In the genomic region with DNA sequence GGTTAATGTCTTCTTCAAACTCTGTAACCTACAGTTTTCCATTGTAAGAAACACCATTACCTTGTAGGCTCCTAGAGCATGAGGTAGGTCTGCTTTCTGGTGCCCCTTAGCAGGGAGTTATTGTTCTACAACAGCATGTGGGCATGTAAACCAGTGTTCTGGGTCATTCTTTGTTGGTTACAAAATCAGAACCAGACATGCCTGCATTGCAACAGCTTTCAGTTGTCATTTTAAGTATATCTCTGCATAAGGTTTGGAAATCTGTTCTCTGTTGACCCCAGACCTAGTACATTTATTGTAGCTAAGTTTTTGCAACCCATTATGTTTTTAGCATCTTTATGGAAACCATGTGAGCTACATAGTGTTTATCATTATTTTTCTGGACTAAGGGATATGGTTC, we compare ENCODE assay signal across 2 cellular contexts.
TF ChIP-seq lines count a peak whose summit lies in the region.

No MANE protein-coding gene starts in this region.

TF ChIP-seq in SK-N-SH, 30 proteins besides CTCF, POLR2A, EP300 and RAD21 (continued from another document):
- TF ChIP-seq, protein P1, sequence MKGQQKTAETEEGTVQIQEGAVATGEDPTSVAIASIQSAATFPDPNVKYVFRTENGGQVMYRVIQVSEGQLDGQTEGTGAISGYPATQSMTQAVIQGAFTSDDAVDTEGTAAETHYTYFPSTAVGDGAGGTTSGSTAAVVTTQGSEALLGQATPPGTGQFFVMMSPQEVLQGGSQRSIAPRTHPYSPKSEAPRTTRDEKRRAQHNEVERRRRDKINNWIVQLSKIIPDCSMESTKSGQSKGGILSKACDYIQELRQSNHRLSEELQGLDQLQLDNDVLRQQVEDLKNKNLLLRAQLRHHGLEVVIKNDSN (IDR thresholded peaks at IDR 0.05; ENCODE audit: borderline replicate concordance, low read depth): no peak
- TF ChIP-seq NFIC (IDR thresholded peaks at IDR 0.05; ENCODE audit: borderline replicate concordance) (no peak), TAF1 (IDR thresholded peaks at IDR 0.05; ENCODE audit: borderline replicate concordance, low read depth, low read length) (no peak), ELF1 (IDR thresholded peaks at IDR 0.05) (no peak), SIN3A (IDR thresholded peaks at IDR 0.05; ENCODE audit: borderline replicate concordance, low read depth, low read length) (no peak), TEAD4 (IDR thresholded peaks at IDR 0.05; ENCODE audit: borderline replicate concordance, insufficient read depth) (no peak), RFX5 (IDR thresholded peaks at IDR 0.05; ENCODE audit: low read length) (no peak), CHD2 (IDR thresholded peaks at IDR 0.05; ENCODE audit: low read length, partially characterized antibody) (no peak), MEF2A (IDR thresholded peaks at IDR 0.05; ENCODE audit: borderline replicate concordance, low read depth) (no peak), FOXJ3 (CRISPR knock-in tag; IDR thresholded peaks at IDR 0.05) (no peak), MXI1 (IDR thresholded peaks at IDR 0.05; ENCODE audit: low read depth, low read length) (no peak), RCOR1 (IDR thresholded peaks at IDR 0.05; ENCODE audit: low read length) (no peak), NRF1 (IDR thresholded peaks at IDR 0.05; ENCODE audit: low read depth, low read length) (no peak)
- TF ChIP-seq, protein P2, sequence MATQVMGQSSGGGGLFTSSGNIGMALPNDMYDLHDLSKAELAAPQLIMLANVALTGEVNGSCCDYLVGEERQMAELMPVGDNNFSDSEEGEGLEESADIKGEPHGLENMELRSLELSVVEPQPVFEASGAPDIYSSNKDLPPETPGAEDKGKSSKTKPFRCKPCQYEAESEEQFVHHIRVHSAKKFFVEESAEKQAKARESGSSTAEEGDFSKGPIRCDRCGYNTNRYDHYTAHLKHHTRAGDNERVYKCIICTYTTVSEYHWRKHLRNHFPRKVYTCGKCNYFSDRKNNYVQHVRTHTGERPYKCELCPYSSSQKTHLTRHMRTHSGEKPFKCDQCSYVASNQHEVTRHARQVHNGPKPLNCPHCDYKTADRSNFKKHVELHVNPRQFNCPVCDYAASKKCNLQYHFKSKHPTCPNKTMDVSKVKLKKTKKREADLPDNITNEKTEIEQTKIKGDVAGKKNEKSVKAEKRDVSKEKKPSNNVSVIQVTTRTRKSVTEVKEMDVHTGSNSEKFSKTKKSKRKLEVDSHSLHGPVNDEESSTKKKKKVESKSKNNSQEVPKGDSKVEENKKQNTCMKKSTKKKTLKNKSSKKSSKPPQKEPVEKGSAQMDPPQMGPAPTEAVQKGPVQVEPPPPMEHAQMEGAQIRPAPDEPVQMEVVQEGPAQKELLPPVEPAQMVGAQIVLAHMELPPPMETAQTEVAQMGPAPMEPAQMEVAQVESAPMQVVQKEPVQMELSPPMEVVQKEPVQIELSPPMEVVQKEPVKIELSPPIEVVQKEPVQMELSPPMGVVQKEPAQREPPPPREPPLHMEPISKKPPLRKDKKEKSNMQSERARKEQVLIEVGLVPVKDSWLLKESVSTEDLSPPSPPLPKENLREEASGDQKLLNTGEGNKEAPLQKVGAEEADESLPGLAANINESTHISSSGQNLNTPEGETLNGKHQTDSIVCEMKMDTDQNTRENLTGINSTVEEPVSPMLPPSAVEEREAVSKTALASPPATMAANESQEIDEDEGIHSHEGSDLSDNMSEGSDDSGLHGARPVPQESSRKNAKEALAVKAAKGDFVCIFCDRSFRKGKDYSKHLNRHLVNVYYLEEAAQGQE (IDR thresholded peaks at IDR 0.05; ENCODE audit: low read depth, low read length): no peak
- TF ChIP-seq, protein P3, sequence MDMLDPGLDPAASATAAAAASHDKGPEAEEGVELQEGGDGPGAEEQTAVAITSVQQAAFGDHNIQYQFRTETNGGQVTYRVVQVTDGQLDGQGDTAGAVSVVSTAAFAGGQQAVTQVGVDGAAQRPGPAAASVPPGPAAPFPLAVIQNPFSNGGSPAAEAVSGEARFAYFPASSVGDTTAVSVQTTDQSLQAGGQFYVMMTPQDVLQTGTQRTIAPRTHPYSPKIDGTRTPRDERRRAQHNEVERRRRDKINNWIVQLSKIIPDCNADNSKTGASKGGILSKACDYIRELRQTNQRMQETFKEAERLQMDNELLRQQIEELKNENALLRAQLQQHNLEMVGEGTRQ (IDR thresholded peaks at IDR 0.05; ENCODE audit: borderline replicate concordance, low read depth, low read length): no peak

TF ChIP-seq in SK-N-SH treated with all-trans-retinoic acid at 6 μM for 48 hours, 23 proteins besides CTCF, POLR2A, EP300 and RAD21 (continued from another document):
- no peak for TF ChIP-seq ZNF70 (CRISPR knock-in tag; IDR thresholded peaks at IDR 0.05)
- TF ChIP-seq SNAI2 (CRISPR knock-in tag; IDR thresholded peaks at IDR 0.05): no peak
- TF ChIP-seq ARNTL (CRISPR knock-in tag; IDR thresholded peaks at IDR 0.05; ENCODE audit: borderline replicate concordance, low read depth): no peak
- TF ChIP-seq, protein P4, sequence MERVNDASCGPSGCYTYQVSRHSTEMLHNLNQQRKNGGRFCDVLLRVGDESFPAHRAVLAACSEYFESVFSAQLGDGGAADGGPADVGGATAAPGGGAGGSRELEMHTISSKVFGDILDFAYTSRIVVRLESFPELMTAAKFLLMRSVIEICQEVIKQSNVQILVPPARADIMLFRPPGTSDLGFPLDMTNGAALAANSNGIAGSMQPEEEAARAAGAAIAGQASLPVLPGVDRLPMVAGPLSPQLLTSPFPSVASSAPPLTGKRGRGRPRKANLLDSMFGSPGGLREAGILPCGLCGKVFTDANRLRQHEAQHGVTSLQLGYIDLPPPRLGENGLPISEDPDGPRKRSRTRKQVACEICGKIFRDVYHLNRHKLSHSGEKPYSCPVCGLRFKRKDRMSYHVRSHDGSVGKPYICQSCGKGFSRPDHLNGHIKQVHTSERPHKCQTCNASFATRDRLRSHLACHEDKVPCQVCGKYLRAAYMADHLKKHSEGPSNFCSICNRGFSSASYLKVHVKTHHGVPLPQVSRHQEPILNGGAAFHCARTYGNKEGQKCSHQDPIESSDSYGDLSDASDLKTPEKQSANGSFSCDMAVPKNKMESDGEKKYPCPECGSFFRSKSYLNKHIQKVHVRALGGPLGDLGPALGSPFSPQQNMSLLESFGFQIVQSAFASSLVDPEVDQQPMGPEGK (CRISPR knock-in tag; IDR thresholded peaks at IDR 0.05; ENCODE audit: borderline replicate concordance): no peak
- no peak for TF ChIP-seq TCF4 (CRISPR knock-in tag; IDR thresholded peaks at IDR 0.05; ENCODE audit: borderline replicate concordance)
- TF ChIP-seq RARB (CRISPR knock-in tag; IDR thresholded peaks at IDR 0.05): no peak
- TF ChIP-seq GLIS3 (CRISPR knock-in tag; IDR thresholded peaks at IDR 0.05): no peak
- no peak for TF ChIP-seq OSR1 (CRISPR knock-in tag; IDR thresholded peaks at IDR 0.05)
- no peak for TF ChIP-seq CSDC2 (CRISPR knock-in tag; IDR thresholded peaks at IDR 0.05)
- TF ChIP-seq, protein P5, sequence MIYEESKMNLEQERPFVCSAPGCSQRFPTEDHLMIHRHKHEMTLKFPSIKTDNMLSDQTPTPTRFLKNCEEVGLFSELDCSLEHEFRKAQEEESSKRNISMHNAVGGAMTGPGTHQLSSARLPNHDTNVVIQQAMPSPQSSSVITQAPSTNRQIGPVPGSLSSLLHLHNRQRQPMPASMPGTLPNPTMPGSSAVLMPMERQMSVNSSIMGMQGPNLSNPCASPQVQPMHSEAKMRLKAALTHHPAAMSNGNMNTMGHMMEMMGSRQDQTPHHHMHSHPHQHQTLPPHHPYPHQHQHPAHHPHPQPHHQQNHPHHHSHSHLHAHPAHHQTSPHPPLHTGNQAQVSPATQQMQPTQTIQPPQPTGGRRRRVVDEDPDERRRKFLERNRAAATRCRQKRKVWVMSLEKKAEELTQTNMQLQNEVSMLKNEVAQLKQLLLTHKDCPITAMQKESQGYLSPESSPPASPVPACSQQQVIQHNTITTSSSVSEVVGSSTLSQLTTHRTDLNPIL (CRISPR knock-in tag; IDR thresholded peaks at IDR 0.05; ENCODE audit: low read depth): no peak
- no peak for TF ChIP-seq ZNF565 (CRISPR knock-in tag; conservative IDR thresholded peaks at IDR 0.05; ENCODE audit: low read depth)
